24 cellular contexts compared by ENCODE assay signal in the genomic region with DNA sequence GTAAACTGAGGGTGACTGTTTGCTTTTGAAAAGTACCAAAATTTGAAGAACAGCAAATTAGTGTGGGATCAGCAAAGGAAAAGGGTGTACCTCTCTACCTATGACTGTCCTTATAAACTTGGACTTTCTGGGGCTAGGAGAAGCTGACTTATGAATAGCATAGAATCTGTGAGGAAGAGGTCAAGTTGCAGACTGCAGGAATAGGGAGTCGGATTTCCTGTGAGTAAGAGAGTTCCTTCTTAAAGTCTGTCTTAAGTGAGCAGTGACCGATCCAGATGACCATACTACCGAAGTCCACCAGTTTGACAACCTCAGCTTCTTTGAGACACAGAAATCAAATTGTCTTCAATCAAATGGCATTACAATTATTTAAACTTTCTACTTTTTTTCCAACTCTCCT.
DNase-seq lines count a peak whose midpoint lies in the region; ATAC-seq and TF ChIP-seq lines count a peak whose summit lies in the region.
"Had no signal": no experiment of that assay in that cellular context is flagged by ENCODE, and none has a peak within 500 bp of the region (broad histone marks: within the 10 kb centered on the region; RNA-seq: fewer than 3 reads in every experiment).

No MANE protein-coding gene starts in this region.

- no peak overlapping the region for H3K23ac ChIP-seq in IMR-90 (ENCODE audit: low read depth, low read length)

- no peak overlapping the region for H2BK15ac ChIP-seq in IMR-90 (ENCODE audit: low read depth, low read length)

- peak; percentile 96 for ATAC-seq in IMR-90 (ENCODE audit: low read depth)
- ATAC-seq in GM19397 (IDR thresholded peaks at IDR 0.05; ENCODE audit: unreplicated experiment) = no peak
- no peak for ATAC-seq in GM21390 (IDR thresholded peaks at IDR 0.05; ENCODE audit: unreplicated experiment)
- no peak for ATAC-seq in activated CD4-positive, alpha-beta T cell treated with anti-CD3 and anti-CD28 coated beads for 36 hours
- ATAC-seq in HG03521 (IDR thresholded peaks at IDR 0.05; ENCODE audit: unreplicated experiment) = no peak
- ATAC-seq: sciatic nerve had no signal

- no peak overlapping the region for H3K18ac ChIP-seq in IMR-90 (ENCODE audit: low read depth, low read length)

- H3K27me3 Mint-ChIP-seq in activated CD4-positive, alpha-beta T cell treated with anti-CD3 and anti-CD28 coated beads for 36 hours = peaks cover 24% of the 10 kb centered on the region

- no peak overlapping the region for H2AK5ac ChIP-seq in IMR-90 (ENCODE audit: low read depth, low read length)

- BruUV-seq in IMR-90 (replicated peaks; lab: Mats Ljungman, UMichigan) = no TSS peak

- no peak for TF ChIP-seq RAD21 in IMR-90 (IDR thresholded peaks at IDR 0.05; ENCODE audit: low read length)

- H3K4ac ChIP-seq in IMR-90 (ENCODE audit: low read depth, low read length) = no peak overlapping the region

- H4K91ac ChIP-seq in IMR-90 (ENCODE audit: insufficient read depth, low read depth, low read length) = no peak overlapping the region

- H3K56ac ChIP-seq in IMR-90 (ENCODE audit: extremely low read depth, insufficient read depth, low read length) = no peak overlapping the region

- no peaks in the 10 kb centered on the region for H3K36me3 Mint-ChIP-seq in activated CD4-positive, alpha-beta T cell treated with anti-CD3 and anti-CD28 coated beads for 36 hours (ENCODE audit: low read depth)
- H3K36me3 Mint-ChIP-seq: naive B cell had no signal

- H2BK5ac ChIP-seq in IMR-90 (ENCODE audit: low read depth, low read length, poor library complexity, severe bottlenecking) = no peak overlapping the region

- no peaks in the 10 kb centered on the region for H4K20me1 ChIP-seq in IMR-90 (ENCODE audit: insufficient read depth, low read length)

- no peaks in the 10 kb centered on the region for H3K4me1 ChIP-seq in IMR-90 (ENCODE audit: control insufficient read depth, insufficient read depth, low read length)
- H3K4me1 ChIP-seq: suprapubic skin, vagina had no signal

- no peak overlapping the region for H2BK20ac ChIP-seq in IMR-90 (ENCODE audit: low read depth, low read length)

- intact Hi-C loops in IMR-90 (cut with micrococcal nuclease) = no loop called here
- intact Hi-C loops in activated CD4-positive, alpha-beta T cell treated with anti-CD3 and anti-CD28 coated beads for 36 hours (cut with DNase I, micrococcal nuclease) = no loop called here

- CTCF ChIA-PET in BJ (lab: Yijun Ruan, JAX) = no interaction called here
- CTCF ChIA-PET in IMR-90 (lab: Yijun Ruan, JAX) = no interaction called here
- CTCF ChIA-PET in activated CD4-positive, alpha-beta T cell treated with anti-CD3 and anti-CD28 coated beads for 36 hours (lab: Charles Lee) = no interaction called here

- no peak overlapping the region for H2AK9ac ChIP-seq in IMR-90 (replicated peaks; ENCODE audit: low read depth, low read length, poor library complexity)

- no peak overlapping the region for H3K9ac ChIP-seq in IMR-90 (ENCODE audit: low read depth, low read length)

- H3K79me1 ChIP-seq in IMR-90 (ENCODE audit: low read depth in 1 of 2, low read length in 2 of 2) = no peaks in the 10 kb centered on the region

- DNase-seq in BJ (ENCODE audit: low read depth) = peak; percentile 9
- DNase-seq in IMR-90 = peak; percentile 79
- DNase-seq in brain microvascular endothelial cell = peak; percentile 20
- peak; percentile 45 for DNase-seq in glomerular endothelial cell (ENCODE audit: extremely low read depth, low read depth, low spot score)
- no peak for DNase-seq in activated CD4-positive, alpha-beta T cell treated with anti-CD3 and anti-CD28 coated beads for 36 hours
- DNase-seq: activated CD4-positive, alpha-beta T cell treated with anti-CD3 and anti-CD28 coated beads, Interleukin-2, amount 50 U/mL, for 48 hours; activated naive CD4-positive, alpha-beta T cell; aorta; hippocampal formation; KBM-7; MV-4-11; naive B cell; NCI-H187; NCI-H2227 treated with DMSO at 0.1 percent for 48 hours; NCI-H82; ovary; T-helper 2 cell had no signal

- H3K9me3 Mint-ChIP-seq in activated CD4-positive, alpha-beta T cell treated with anti-CD3 and anti-CD28 coated beads for 36 hours (ENCODE audit: low read depth) = no peaks in the 10 kb centered on the region

- H3K4me3 Mint-ChIP-seq in activated CD4-positive, alpha-beta T cell treated with anti-CD3 and anti-CD28 coated beads for 36 hours = no peak overlapping the region
- H3K4me3 Mint-ChIP-seq: naive B cell had no signal

- no peak overlapping the region for H3K4me2 ChIP-seq in IMR-90 (ENCODE audit: low read depth, low read length)

- no peaks in the 10 kb centered on the region for H3K4me1 Mint-ChIP-seq in activated CD4-positive, alpha-beta T cell treated with anti-CD3 and anti-CD28 coated beads for 36 hours
- H3K4me1 Mint-ChIP-seq: naive B cell had no signal

- H2AFZ ChIP-seq in IMR-90 (replicated peaks; ENCODE audit: low read length, poor library complexity) = no peak overlapping the region

- in situ Hi-C loops in IMR-90 (cut with MboI; ENCODE audit: low sequenced_read_pairs) (no loop called here), brain microvascular endothelial cell (cut with HindIII; ENCODE audit: low pct_ligation_motif_present, low sequenced_read_pairs) (no loop called here)

- H3K36me3 ChIP-seq in BJ (ENCODE audit: control insufficient read depth, insufficient read depth, low read length) = no peaks in the 10 kb centered on the region
- H3K36me3 ChIP-seq in IMR-90 (ENCODE audit: control insufficient read depth, insufficient read depth, low read length) = no peaks in the 10 kb centered on the region
- H3K36me3 ChIP-seq in brain microvascular endothelial cell (replicated peaks) = no peaks in the 10 kb centered on the region
- H3K36me3 ChIP-seq: ovary, suprapubic skin, vagina had no signal

- H3K27ac Mint-ChIP-seq in activated CD4-positive, alpha-beta T cell treated with anti-CD3 and anti-CD28 coated beads for 36 hours = no peak overlapping the region
- H3K27ac Mint-ChIP-seq: naive B cell had no signal

- H3K4me3 ChIP-seq in BJ (ENCODE audit: low read depth, low read length) (no peak overlapping the region), IMR-90 (ENCODE audit: insufficient read depth, low read depth, low read length) (no peak overlapping the region), brain microvascular endothelial cell (ENCODE audit: low read depth, low read length) (no peak overlapping the region)
- H3K4me3 ChIP-seq: ovary, suprapubic skin, vagina had no signal

- TF ChIP-seq POLR2A in IMR-90 (IDR thresholded peaks at IDR 0.05; ENCODE audit: low read depth, low read length) = no peak

- H4K5ac ChIP-seq in IMR-90 (ENCODE audit: low read depth, low read length) = no peak overlapping the region

- POLR2A ChIA-PET in BJ (lab: Charles Lee) = no interaction called here
- POLR2A ChIA-PET in IMR-90 (lab: Charles Lee; ENCODE audit: unreplicated experiment) = no interaction called here
- POLR2A ChIA-PET in activated CD4-positive, alpha-beta T cell treated with anti-CD3 and anti-CD28 coated beads for 36 hours (lab: Charles Lee) = no interaction called here

- H3K27ac ChIP-seq in IMR-90 (ENCODE audit: insufficient read depth, low read length) = no peak overlapping the region
- no peak overlapping the region for H3K27ac ChIP-seq in brain microvascular endothelial cell
- H3K27ac ChIP-seq: C4-2B, ovary, suprapubic skin, vagina had no signal

- no CpG with 5 or more reads among the region's 3 CpGs for WGBS in IMR-90 (ENCODE audit: extremely low coverage in 2 of 2, insufficient read length in 1 of 2), 2 experiments

- dilution Hi-C loops in IMR-90 (cut with HindIII; ENCODE audit: low sequenced_read_pairs, unreplicated experiment) = no loop called here

- H3K9me3 ChIP-seq in IMR-90 (ENCODE audit: control insufficient read depth, insufficient read depth, low read length) = no peaks in the 10 kb centered on the region
- H3K9me3 ChIP-seq: ovary, suprapubic skin, vagina had no signal

- no peak overlapping the region for H3K14ac ChIP-seq in IMR-90 (replicated peaks; ENCODE audit: low read depth, low read length)

- H3K27me3 ChIP-seq in BJ (ENCODE audit: control insufficient read depth, insufficient read depth, low read length) (no peaks in the 10 kb centered on the region; the same call in 1 of the 2 replicates), IMR-90 (ENCODE audit: control insufficient read depth, insufficient read depth, low read length) (no peaks in the 10 kb centered on the region), brain microvascular endothelial cell (replicated peaks) (no peaks in the 10 kb centered on the region)
- H3K27me3 ChIP-seq: ovary, suprapubic skin, vagina had no signal

- no peak overlapping the region for H4K8ac ChIP-seq in IMR-90 (ENCODE audit: low read depth in 2 of 2, low read length in 2 of 2)

- TF ChIP-seq CTCF in BJ (IDR thresholded peaks at IDR 0.05; ENCODE audit: insufficient read depth, low read depth, low read length) (no peak), IMR-90 (conservative IDR thresholded peaks at IDR 0.05; ENCODE audit: low read depth, low read length) (no peak), brain microvascular endothelial cell (IDR thresholded peaks at IDR 0.05; ENCODE audit: low read depth, low read length, missing control alignments) (no peak)

- no peaks in the 10 kb centered on the region; the same call in 1 of the 2 replicates for H3K9me1 ChIP-seq in IMR-90 (ENCODE audit: insufficient read depth, low read length)

- H2BK120ac ChIP-seq in IMR-90 (ENCODE audit: low read depth, low read length) = no peak overlapping the region

TF ChIP-seq in IMR-90, 13 proteins besides CTCF, POLR2A, EP300 and RAD21 (continues in another document):
- TF ChIP-seq CEBPB (IDR thresholded peaks at IDR 0.05; ENCODE audit: low read depth, low read length) (no peak), NFE2L2 (IDR thresholded peaks at IDR 0.05; ENCODE audit: low read depth, low read length) (no peak), SMC3 (IDR thresholded peaks at IDR 0.05; ENCODE audit: low read depth, low read length) (no peak), MXI1 (IDR thresholded peaks at IDR 0.05; ENCODE audit: borderline replicate concordance, low read depth, low read length) (no peak), RFX5 (IDR thresholded peaks at IDR 0.05; ENCODE audit: low read depth, low read length) (no peak), ELK1 (IDR thresholded peaks at IDR 0.05; ENCODE audit: borderline replicate concordance, low read depth, low read length) (no peak)
